In the genomic region with DNA sequence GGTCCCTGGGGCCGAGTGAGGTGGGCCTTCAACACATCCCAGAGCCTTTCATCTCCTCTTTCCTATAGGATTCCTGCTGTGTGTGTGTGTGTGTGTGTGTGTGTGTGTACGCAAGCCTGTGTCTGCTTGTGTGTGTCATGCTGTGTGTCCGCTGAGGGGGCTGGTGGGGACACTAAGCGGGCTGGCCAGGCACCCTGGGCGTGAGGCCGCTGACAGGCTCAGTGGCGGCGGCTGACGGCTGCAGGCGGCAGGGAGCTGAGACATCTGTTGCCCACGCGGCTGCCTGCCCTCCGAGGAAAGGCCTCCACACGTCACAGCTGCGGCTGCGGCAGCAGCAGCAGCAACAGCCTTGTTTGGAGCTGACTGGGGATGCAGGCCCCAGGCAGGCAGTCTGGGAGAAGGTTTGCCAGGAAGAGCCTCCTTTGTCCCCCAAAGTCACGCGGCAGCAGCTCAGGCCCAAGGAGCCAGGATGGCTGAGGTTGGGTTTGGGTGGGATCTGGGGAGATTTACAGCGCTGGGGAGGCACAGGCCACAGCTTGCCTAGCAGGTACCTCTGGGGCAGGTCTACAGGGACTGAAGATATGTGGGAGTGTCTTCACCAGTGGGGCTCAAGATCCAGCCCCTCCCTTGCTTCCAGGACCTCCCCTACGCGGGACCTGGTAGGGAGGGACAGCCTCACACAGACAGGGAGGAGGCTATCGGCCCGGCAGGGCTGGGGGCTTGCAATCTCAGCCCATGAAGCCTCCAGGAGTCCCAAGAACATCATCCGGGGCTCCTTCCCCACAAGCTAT, we compare ENCODE assay signal across 8 cellular contexts. TPM values are rescaled to one million over a fixed set of nuclear protein-coding genes. Genes with fewer than 3 reads are reported as not detected.
DNase-seq lines count a peak whose midpoint lies in the region; ATAC-seq and TF ChIP-seq lines count a peak whose summit lies in the region.

No MANE protein-coding gene starts in this region.

- H3K4me1 Mint-ChIP-seq in activated naive CD8-positive, alpha-beta T cell treated with anti-CD3 and anti-CD28 coated beads for 36 hours: peaks cover 31% of the 10 kb centered on the region

- H3K4me3 Mint-ChIP-seq in activated naive CD8-positive, alpha-beta T cell treated with anti-CD3 and anti-CD28 coated beads for 36 hours: no peak overlapping the region

- no peaks in the 10 kb centered on the region for H3K9me3 Mint-ChIP-seq in activated naive CD8-positive, alpha-beta T cell treated with anti-CD3 and anti-CD28 coated beads for 36 hours

- peak overlapping the region; percentile 19 for H2AFZ ChIP-seq in fibroblast of lung (ENCODE audit: low read length)

- no peak overlapping the region; a peak in 1 of 22 replicates for H3K9ac ChIP-seq in BLaER1 treated with 17β-estradiol and CSF1 and Interleukin-3, amounts not matched to agents 10 nM and 100 nM
- peak overlapping the region; percentile 75 for H3K9ac ChIP-seq in fibroblast of lung (ENCODE audit: insufficient read depth, low read length)

- no peak overlapping the region for H3K4me3 ChIP-seq in BLaER1 treated with 17β-estradiol and CSF1 and Interleukin-3, amounts not matched to agents 10 nM and 100 nM
- H3K4me3 ChIP-seq in SJSA1 (peak overlapping the region; percentile 80), fibroblast of lung (replicated peaks in 1 of 4; ENCODE audit: control extremely low read depth in 1 of 4, insufficient read depth in 1 of 4, low read depth in 3 of 4, low read length in 4 of 4) (peak overlapping the region; percentile 62 to 80 (median 73))

- H4K20me1 ChIP-seq in BLaER1 treated with 17β-estradiol and CSF1 and Interleukin-3, amounts not matched to agents 10 nM and 100 nM: no peaks in the 10 kb centered on the region
- H4K20me1 ChIP-seq in fibroblast of lung (ENCODE audit: control insufficient read depth, extremely low read depth, insufficient read depth, low read length): no peaks in the 10 kb centered on the region

- H3K79me2 ChIP-seq in fibroblast of lung (ENCODE audit: control insufficient read depth, insufficient read depth, low read length): peaks cover 12% of the 10 kb centered on the region

- no peak for TF ChIP-seq CTCF in fibroblast of lung (conservative IDR thresholded peaks at IDR 0.05 in 1 of 2, IDR thresholded peaks at IDR 0.05 in 1 of 2; ENCODE audit: low read depth in 1 of 2, low read length in 2 of 2)

- H3K27ac ChIP-seq in BLaER1 treated with 17β-estradiol and CSF1 and Interleukin-3, amounts not matched to agents 10 nM and 100 nM: peak overlapping the region in 3 of 11 experiments; percentile 7 to 28 (median 21); a peak in 2 of 22 replicates
- H3K27ac ChIP-seq in SJSA1: peak overlapping the region; percentile 77
- H3K27ac ChIP-seq in fibroblast of lung (ENCODE audit: insufficient read depth, low read length): peak overlapping the region; percentile 99

- H3K4me1 ChIP-seq in BLaER1 treated with 17β-estradiol and CSF1 and Interleukin-3, amounts not matched to agents 10 nM and 100 nM: peaks cover 9 to 54% (median 39%) of the 10 kb centered on the region in 10 experiments
- H3K4me1 ChIP-seq in SJSA1 (replicated peaks): peaks cover 72% of the 10 kb centered on the region
- H3K4me1 ChIP-seq in fibroblast of lung (ENCODE audit: control insufficient read depth, extremely low read depth, insufficient read depth, low read length): peaks cover 41% of the 10 kb centered on the region

- no peaks in the 10 kb centered on the region for H3K9me3 ChIP-seq in BLaER1 treated with 17β-estradiol and CSF1 and Interleukin-3, amounts not matched to agents 10 nM and 100 nM (replicated peaks in 1 of 11)
- H3K9me3 ChIP-seq in SJSA1 (replicated peaks): no peaks in the 10 kb centered on the region
- H3K9me3 ChIP-seq in fibroblast of lung (ENCODE audit: control insufficient read depth, insufficient read depth, low read depth, low read length): no peaks in the 10 kb centered on the region

- no peaks in the 10 kb centered on the region for H3K27me3 ChIP-seq in BLaER1 treated with 17β-estradiol and CSF1 and Interleukin-3, amounts not matched to agents 10 nM and 100 nM
- H3K27me3 ChIP-seq in SJSA1 (replicated peaks) (no peaks in the 10 kb centered on the region), fibroblast of lung (ENCODE audit: control insufficient read depth, insufficient read depth, low read length) (no peaks in the 10 kb centered on the region)

- H3K27me3 Mint-ChIP-seq in activated naive CD8-positive, alpha-beta T cell treated with anti-CD3 and anti-CD28 coated beads for 36 hours: peaks cover 25% of the 10 kb centered on the region

- DNase-seq in SJSA1 (ENCODE audit: low read depth in 1 of 2, low spot score in 2 of 2): peak; percentile 79 to 90
- DNase-seq in fibroblast of lung (ENCODE audit: low read depth in 2 of 2): peak; percentile 94 to 96
- DNase-seq in occipital lobe (lab: John Stamatoyannopoulos, UW): peak; percentile 52
- no peak for DNase-seq in activated naive CD8-positive, alpha-beta T cell treated with anti-CD3 and anti-CD28 coated beads for 36 hours

- no peaks in the 10 kb centered on the region for H3K36me3 Mint-ChIP-seq in activated naive CD8-positive, alpha-beta T cell treated with anti-CD3 and anti-CD28 coated beads for 36 hours

- no peaks in the 10 kb centered on the region for H3K36me3 ChIP-seq in BLaER1 treated with 17β-estradiol and CSF1 and Interleukin-3, amounts not matched to agents 10 nM and 100 nM
- H3K36me3 ChIP-seq in SJSA1 (peaks cover 48% of the 10 kb centered on the region), fibroblast of lung (ENCODE audit: control insufficient read depth, insufficient read depth, low read length) (no peaks in the 10 kb centered on the region)

- no peak for ATAC-seq in GM19035 (IDR thresholded peaks at IDR 0.05; ENCODE audit: unreplicated experiment)
- ATAC-seq in GM19324 (IDR thresholded peaks at IDR 0.05; ENCODE audit: low FRiP score, unreplicated experiment): no peak
- no peak for ATAC-seq in HG02588 (IDR thresholded peaks at IDR 0.05; ENCODE audit: unreplicated experiment)

- H3K27ac Mint-ChIP-seq in activated naive CD8-positive, alpha-beta T cell treated with anti-CD3 and anti-CD28 coated beads for 36 hours: no peak overlapping the region

- peak overlapping the region in 7 of 11 experiments; percentile 13 to 86 (median 56); a peak in 12 of 22 replicates for H3K4me2 ChIP-seq in BLaER1 treated with 17β-estradiol and CSF1 and Interleukin-3, amounts not matched to agents 10 nM and 100 nM
- peak overlapping the region; percentile 91 for H3K4me2 ChIP-seq in fibroblast of lung (ENCODE audit: extremely low read depth, insufficient read depth, low read length)

RNA-seq across cellular contexts. Expression of gene PDLIM4, which starts 1.8 kb away (rescaled TPM):
- total RNA-seq in SJSA1 (2014; rRNA removed; shearing (Covaris generic)): 52.2 and 94.1 TPM in 2 replicates
- 44.4 and 67.2 TPM in 2 replicates for total RNA-seq in fibroblast of lung
- 10.7 and 41.5 TPM in 2 replicates for polyA plus RNA-seq in fibroblast of lung
- polyA plus RNA-seq in fibroblast of lung (2012): 24.9 and 115 TPM in 2 replicates
- 19.9 and 35.9 TPM in 2 replicates for polyA minus RNA-seq in fibroblast of lung (ENCODE audit: low replicate concordance)
- total RNA-seq in occipital lobe: 3.1 TPM
- total RNA-seq in activated naive CD8-positive, alpha-beta T cell treated with anti-CD3 and anti-CD28 coated beads for 36 hours: under 1 TPM in 1 of 2 experiments, not detected in 1; 0.31 TPM

RNA-seq across cellular contexts. Expression of gene P4HA2, which starts 31.6 kb away (rescaled TPM):
- 222 and 261 TPM in 2 replicates for total RNA-seq in SJSA1 (2014; rRNA removed; shearing (Covaris generic))
- total RNA-seq in fibroblast of lung: 376 and 553 TPM in 2 replicates
- polyA plus RNA-seq in fibroblast of lung: 184 and 187 TPM in 2 replicates
- 142 and 147 TPM in 2 replicates for polyA plus RNA-seq in fibroblast of lung (2012)
- 260 and 282 TPM in 2 replicates for polyA minus RNA-seq in fibroblast of lung (ENCODE audit: low replicate concordance)
- 15.3 TPM for total RNA-seq in occipital lobe
- 1 to 10 TPM; 8.1 to 8.7 TPM for total RNA-seq in activated naive CD8-positive, alpha-beta T cell treated with anti-CD3 and anti-CD28 coated beads for 36 hours

RNA-seq across cellular contexts. Expression of gene SLC22A4, which starts 34.9 kb away (rescaled TPM):
- 3.8 and 4.4 TPM in 2 replicates for total RNA-seq in SJSA1 (2014; rRNA removed; shearing (Covaris generic))
- total RNA-seq in fibroblast of lung: 1.3 and 4.1 TPM in 2 replicates
- 1.1 and 3.4 TPM in 2 replicates for polyA plus RNA-seq in fibroblast of lung
- polyA plus RNA-seq in fibroblast of lung (2012): 0.69 and 2.3 TPM in 2 replicates
- polyA minus RNA-seq in fibroblast of lung (ENCODE audit: low replicate concordance): 5.7 TPM in 1 of 2 replicates, not detected in the other
- 1.6 TPM for total RNA-seq in occipital lobe
- 1 to 10 TPM in 1 of 2 experiments, under 1 TPM in 1; 0.95 to 1.3 TPM for total RNA-seq in activated naive CD8-positive, alpha-beta T cell treated with anti-CD3 and anti-CD28 coated beads for 36 hours

Comparison
In these comparisons a context has a peak if more than half of its experiments do, and no peak if none do; other contexts are left out.
1. H3K4me3 ChIP-seq: peak in SJSA1 (single experiment) and fibroblast of lung (4 of 4); none in BLaER1 treated with 17β-estradiol and CSF1 and Interleukin-3, amounts not matched to agents 10 nM and 100 nM (0 of 10).
2. RNA of gene PDLIM4, which starts 1.8 kb away (total RNA-seq): 52.2 to 94.1 TPM in SJSA1 and 44.4 to 67.2 TPM in fibroblast of lung; 3.1 TPM in occipital lobe (single experiment) and 0.31 TPM in activated naive CD8-positive, alpha-beta T cell treated with anti-CD3 and anti-CD28 coated beads for 36 hours; every median in the first group is over 10 times any median in the second.
3. RNA of gene P4HA2, which starts 31.6 kb away (total RNA-seq): 376 to 553 TPM in fibroblast of lung and 222 to 261 TPM in SJSA1; 15.3 TPM in occipital lobe (single experiment) and 8.1 to 8.7 TPM in activated naive CD8-positive, alpha-beta T cell treated with anti-CD3 and anti-CD28 coated beads for 36 hours; every median in the first group is over 10 times any median in the second.